ENCODE assay signal across 9 cellular contexts in the genomic region with DNA sequence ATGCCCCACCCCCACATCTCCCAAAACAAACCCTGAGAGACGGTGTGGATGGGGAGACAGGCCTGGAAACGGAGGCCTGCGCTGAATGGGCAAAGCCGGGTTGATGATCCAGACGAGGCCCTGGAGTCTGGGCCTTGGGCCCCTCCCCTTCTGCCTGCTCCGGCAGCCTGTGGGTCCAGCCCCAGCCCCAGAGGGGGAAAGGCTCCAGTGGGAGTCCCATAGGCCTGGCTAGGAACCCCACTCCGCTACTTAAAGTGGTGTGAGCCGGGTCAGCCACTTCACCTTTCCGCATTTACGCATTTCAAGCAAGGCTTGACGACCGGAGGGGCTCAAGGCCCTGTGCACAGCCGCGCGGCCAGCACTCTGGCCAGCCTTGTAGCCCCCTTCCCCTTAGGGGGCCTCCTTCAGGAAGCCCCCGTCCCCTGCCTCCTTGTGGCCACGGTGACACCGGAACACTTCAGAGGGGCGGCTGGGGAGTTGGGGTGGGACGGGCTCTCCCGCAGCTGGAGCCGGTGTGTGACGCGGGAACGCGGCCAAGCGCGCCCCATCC. TPM values are rescaled to one million over a fixed set of nuclear protein-coding genes. Genes with fewer than 3 reads are reported as not detected.
DNase-seq lines count a peak whose midpoint lies in the region; ATAC-seq and TF ChIP-seq lines count a peak whose summit lies in the region.
"Had no signal": no experiment of that assay in that cellular context is flagged by ENCODE, and none has a peak within 500 bp of the region (broad histone marks: within the 10 kb centered on the region; RNA-seq: fewer than 3 reads in every experiment).

No MANE protein-coding gene starts in this region.

- intact Hi-C loops in tibial artery (cut with DNase I; ENCODE audit: low total_unique reads), result no loop called here

- 43% methylated on average over 28 of the region's 28 CpGs for WGBS in liver

- DNase-seq in NCI-H1436 (lab: John Stamatoyannopoulos, UW) (peak; percentile 56), NCI-H1436 treated with DMSO at 0.1 percent for 48 hours (lab: John Stamatoyannopoulos, UW) (no peak), adipocyte (ENCODE audit: low read depth) (no peak), tibial artery (no peak)

- H3K27ac ChIP-seq in liver (ENCODE audit: low read depth in 1 of 2, low read length in 2 of 2) (peak overlapping the region; percentile 59 to 75), tibial artery (peak overlapping the region; percentile 58 to 63)

- peaks cover 68% of the 10 kb centered on the region for H3K4me1 ChIP-seq in adipocyte (ENCODE audit: control insufficient read depth, insufficient read depth, low read length)
- H3K4me1 ChIP-seq in liver (ENCODE audit: control insufficient read depth in 4 of 4, insufficient read depth in 4 of 4, low read length in 3 of 4), result peaks cover 25 to 49% (median 36%) of the 10 kb centered on the region in 4 donors
- peaks cover 0 to 66% (median 46%) of the 10 kb centered on the region in 4 donors for H3K4me1 ChIP-seq in tibial artery

- peak overlapping the region; percentile 58 for H3K4me3 ChIP-seq in adipocyte (ENCODE audit: low read length)
- peak overlapping the region in 1 of 3 donors; percentile 49 for H3K4me3 ChIP-seq in liver (ENCODE audit: low read depth in 1 of 3, low read length in 3 of 3)
- H3K4me3 ChIP-seq in tibial artery, result peak overlapping the region; percentile 51 to 63

- ATAC-seq in GM19035 (IDR thresholded peaks at IDR 0.05; ENCODE audit: unreplicated experiment) (no peak), HG03378 (IDR thresholded peaks at IDR 0.05; ENCODE audit: unreplicated experiment) (no peak), GM21381 (IDR thresholded peaks at IDR 0.05; ENCODE audit: unreplicated experiment) (no peak)

- H3K9ac ChIP-seq in adipocyte (ENCODE audit: low read length), result peak overlapping the region; percentile 78
- H3K9ac ChIP-seq in liver (ENCODE audit: low read depth in 1 of 2, low read length in 2 of 2), result no peak overlapping the region

- H3K36me3 ChIP-seq in adipocyte (ENCODE audit: control insufficient read depth, insufficient read depth, low read length, severe bottlenecking) (peaks cover 4% of the 10 kb centered on the region), liver (ENCODE audit: control insufficient read depth in 4 of 4, insufficient read depth in 3 of 4, low read depth in 1 of 4, low read length in 3 of 4) (no peaks in the 10 kb centered on the region), tibial artery (no peaks in the 10 kb centered on the region)

- H3K27me3 ChIP-seq in adipocyte (replicated peaks; ENCODE audit: control insufficient read depth, insufficient read depth, low read length) (no peaks in the 10 kb centered on the region), liver (ENCODE audit: control insufficient read depth in 4 of 4, insufficient read depth in 4 of 4, low read length in 3 of 4) (no peaks in the 10 kb centered on the region), tibial artery (peaks cover 0 to 62% of the 10 kb centered on the region in 2 donors)

- H3K9me3 ChIP-seq in adipocyte (ENCODE audit: control insufficient read depth, low read length) (no peaks in the 10 kb centered on the region), liver (ENCODE audit: control insufficient read depth in 4 of 4, low read length in 3 of 4) (no peaks in the 10 kb centered on the region), tibial artery (no peaks in the 10 kb centered on the region)

- no peak for TF ChIP-seq RAD21 in liver (IDR thresholded peaks at IDR 0.05)

- TF ChIP-seq CTCF in liver (IDR thresholded peaks at IDR 0.05; ENCODE audit: low read depth, low read length, missing input control), result no peak
- no peak for TF ChIP-seq CTCF in tibial artery (IDR thresholded peaks at IDR 0.05)

TF ChIP-seq in liver, 16 proteins besides CTCF, POLR2A, EP300 and RAD21:
- TF ChIP-seq HNF4G (IDR thresholded peaks at IDR 0.05), result no peak
- TF ChIP-seq, protein P1, sequence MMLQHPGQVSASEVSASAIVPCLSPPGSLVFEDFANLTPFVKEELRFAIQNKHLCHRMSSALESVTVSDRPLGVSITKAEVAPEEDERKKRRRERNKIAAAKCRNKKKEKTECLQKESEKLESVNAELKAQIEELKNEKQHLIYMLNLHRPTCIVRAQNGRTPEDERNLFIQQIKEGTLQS (IDR thresholded peaks at IDR 0.05), result no peak
- TF ChIP-seq YY1 (IDR thresholded peaks at IDR 0.05), result peak; percentile 6

RNA-seq across cellular contexts. Expression of gene TNFAIP2, which starts 0.6 kb away (rescaled TPM):
- 10 to 100 TPM; 25.0 to 32.0 TPM for total RNA-seq in liver
- polyA plus RNA-seq in liver, result 10 to 100 TPM in 1 of 2 donors, 1 to 10 TPM in 1; 8.9 to 19.8 TPM

RNA-seq across cellular contexts. Expression of gene EXOC3L4, which starts 28.1 kb away (rescaled TPM):
- total RNA-seq in liver, result 10 to 100 TPM; 46.8 to 77.8 TPM
- 10 to 100 TPM; 24.0 to 26.6 TPM for polyA plus RNA-seq in liver
- total RNA-seq: temporal lobe had no signal

RNA-seq across cellular contexts. Expression of gene LBHD2, which starts 38.6 kb away (rescaled TPM):
- total RNA-seq in liver, result under 1 TPM in 1 of 2 donors, not detected in 1; 0.47 TPM
- under 1 TPM in 1 of 2 donors, not detected in 1; 0.53 TPM for polyA plus RNA-seq in liver
- total RNA-seq: temporal lobe had no signal
